In genomic region chr18:12991839-12992216, GRCh38 we compare ENCODE assay signal across 8 cellular contexts. TPM values are rescaled to one million over a fixed set of nuclear protein-coding genes. Genes with fewer than 3 reads are reported as not detected.
DNase-seq lines count a peak whose midpoint lies in the region; FAIRE-seq and TF ChIP-seq lines count a peak whose summit lies in the region.

No MANE protein-coding gene starts in this region.

- peak overlapping the region; percentile 86 for H3K27ac ChIP-seq in VCaP
- H3K27ac ChIP-seq in small intestine (ENCODE audit: low read depth in 1 of 2, low read length in 1 of 2): peak overlapping the region; percentile 80 to 88

- H3K27ac Mint-ChIP-seq in glutamatergic neuron (ENCODE audit: unreplicated experiment): peak overlapping the region; percentile 93

- no peaks in the 10 kb centered on the region for H3K9me3 ChIP-seq in small intestine (ENCODE audit: control insufficient read depth, low read depth)

- H3K27me3 Mint-ChIP-seq in glutamatergic neuron (ENCODE audit: unreplicated experiment): peaks cover 4% of the 10 kb centered on the region

- H3K4me1 Mint-ChIP-seq in glutamatergic neuron (ENCODE audit: low read depth, unreplicated experiment): peaks cover 11% of the 10 kb centered on the region

- 0 to 1% (median 1%) methylated on average over 8 of the region's 8 CpGs for WGBS in small intestine, 3 donors

- H3K4me1 ChIP-seq in small intestine (ENCODE audit: control insufficient read depth in 2 of 2, insufficient read depth in 1 of 2, low read depth in 1 of 2, low read length in 1 of 2): peaks cover 0 to 6% of the 10 kb centered on the region in 2 donors

- no peaks in the 10 kb centered on the region for H3K36me3 ChIP-seq in small intestine (ENCODE audit: control insufficient read depth in 2 of 2, insufficient read depth in 2 of 2, low read length in 2 of 2)

- H3K4me3 ChIP-seq in small intestine (ENCODE audit: low read depth in 1 of 2, low read length in 2 of 2): peak overlapping the region; percentile 49 to 67

- no peaks in the 10 kb centered on the region for H3K36me3 Mint-ChIP-seq in glutamatergic neuron (ENCODE audit: unreplicated experiment)

- FAIRE-seq in small intestine (lab: Jason Lieb, UNC): no peak

- no peaks in the 10 kb centered on the region for H3K27me3 ChIP-seq in small intestine (ENCODE audit: control insufficient read depth in 2 of 2, insufficient read depth in 2 of 2, low read length in 2 of 2)

- peak overlapping the region; percentile 99 for H3K4me3 Mint-ChIP-seq in glutamatergic neuron (ENCODE audit: unreplicated experiment)

- TF ChIP-seq CTCF in VCaP (conservative IDR thresholded peaks at IDR 0.05) (no peak), glutamatergic neuron (IDR thresholded peaks at IDR 0.05; ENCODE audit: partially characterized antibody, unreplicated experiment) (no peak)

- DNase-seq in DMS79 treated with DMSO at 0.1 percent for 48 hours (lab: John Stamatoyannopoulos, UW): peak; percentile 62
- DNase-seq in DMS79 (lab: John Stamatoyannopoulos, UW): no peak
- no peak for DNase-seq in glutamatergic neuron
- no peak for DNase-seq in small intestine
- DNase-seq in DMS53 (lab: John Stamatoyannopoulos, UW): no peak
- no peak for DNase-seq in NCI-H748 treated with DMSO at 0.1 percent for 48 hours (lab: John Stamatoyannopoulos, UW)
- DNase-seq in activated CD4-positive, alpha-beta T cell treated with anti-CD3 and anti-CD28 coated beads, Interleukin-2, amount 50 U/mL, for 1 hour: no peak

- peaks cover 4% of the 10 kb centered on the region for H3K9me3 Mint-ChIP-seq in glutamatergic neuron (ENCODE audit: unreplicated experiment)

RNA-seq across cellular contexts. Expression of gene CEP192, which starts 0.7 kb away (rescaled TPM):
- 20.1 TPM for total RNA-seq in glutamatergic neuron (ENCODE audit: unreplicated experiment)
- polyA plus RNA-seq in small intestine: 10 to 100 TPM in 2 of 3 donors, 1 to 10 TPM in 1; 9.6 to 13.5 (median 11.3) TPM

RNA-seq across cellular contexts. Expression of gene SEH1L, which starts 44.0 kb away (rescaled TPM):
- total RNA-seq in glutamatergic neuron (ENCODE audit: unreplicated experiment): 46.4 TPM
- polyA plus RNA-seq in small intestine: 10 to 100 TPM; 15.2 to 19.8 (median 16.2) TPM
